ENCODE assay signal across 6 cellular contexts in genomic region chr2:152297715-152298114, GRCh38.
"Had no signal": no experiment of that assay in that cellular context is flagged by ENCODE, and none has a peak within 500 bp of the region (broad histone marks: within the 10 kb centered on the region; RNA-seq: fewer than 3 reads in every experiment).

No MANE protein-coding gene starts in this region.

- FAIRE-seq: G401.6, GM12891, GM18507, GM19239 had no signal

- DNase-seq: GDM1, GF-D8 had no signal
